19 cellular contexts compared by ENCODE assay signal in genomic region chr16:11562941-11563340, GRCh38. TPM values are rescaled to one million over a fixed set of nuclear protein-coding genes. Genes with fewer than 3 reads are reported as not detected.
DNase-seq lines count a peak whose midpoint lies in the region; ATAC-seq and TF ChIP-seq lines count a peak whose summit lies in the region.
"Had no signal": no experiment of that assay in that cellular context is flagged by ENCODE, and none has a peak within 500 bp of the region (broad histone marks: within the 10 kb centered on the region; RNA-seq: fewer than 3 reads in every experiment).

No MANE protein-coding gene starts in this region.

- H3K27me3 ChIP-seq in right lobe of liver = no peaks in the 10 kb centered on the region
- H3K27me3 ChIP-seq in tibial nerve = no peaks in the 10 kb centered on the region
- H3K27me3 ChIP-seq: brain microvascular endothelial cell, dorsolateral prefrontal cortex, ovary had no signal

- intact Hi-C loops in activated T-helper 2 cell treated with anti-CD3 and anti-CD28 coated beads, Interferon-gamma antibody, Interleukin-2, Interleukin-4, amounts not matched to agents 10 μg/mL and 5 μg/mL and 100 μg/mL, durations not matched to agents 14 hours and 24 hours and 36 hours (cut with micrococcal nuclease) = loop anchor here (5.0 kb wide), 1 partner anchor 49 kb away; no protein-coding TSS in a partner anchor
- intact Hi-C loops in right lobe of liver (cut with DNase I) = no loop called here

- no peak for TF ChIP-seq POLR2A in right lobe of liver (IDR thresholded peaks at IDR 0.05)
- no peak for TF ChIP-seq POLR2A in tibial nerve (IDR thresholded peaks at IDR 0.05)

- H3K27ac Mint-ChIP-seq in activated T-cell treated with anti-CD3 and anti-CD28 coated beads, Interleukin-2, amount 50 U/mL, for 72 hours = no peak overlapping the region
- H3K27ac Mint-ChIP-seq in activated T-helper 2 cell treated with anti-CD3 and anti-CD28 coated beads, Interferon-gamma antibody, Interleukin-2, Interleukin-4, amounts not matched to agents 10 μg/mL and 5 μg/mL and 100 μg/mL, durations not matched to agents 14 hours and 24 hours and 36 hours = peak overlapping the region; percentile 78

- no peak for ATAC-seq in activated T-cell treated with anti-CD3 and anti-CD28 coated beads, Interleukin-2, amount 50 U/mL, for 72 hours (replicated peaks in 1 of 2)
- ATAC-seq in right lobe of liver = no peak
- ATAC-seq in GM19395 (IDR thresholded peaks at IDR 0.05; ENCODE audit: unreplicated experiment) = no peak
- no peak for ATAC-seq in HG02588 (IDR thresholded peaks at IDR 0.05; ENCODE audit: unreplicated experiment)
- ATAC-seq: A549 had no signal

- H3K36me3 Mint-ChIP-seq in activated T-cell treated with anti-CD3 and anti-CD28 coated beads, Interleukin-2, amount 50 U/mL, for 72 hours (ENCODE audit: insufficient read depth in 2 of 2) = peaks cover 6 to 14% of the 10 kb centered on the region in 2 donors
- H3K36me3 Mint-ChIP-seq in activated T-helper 2 cell treated with anti-CD3 and anti-CD28 coated beads, Interferon-gamma antibody, Interleukin-2, Interleukin-4, amounts not matched to agents 10 μg/mL and 5 μg/mL and 100 μg/mL, durations not matched to agents 14 hours and 24 hours and 36 hours (ENCODE audit: low read depth) = peaks cover 43% of the 10 kb centered on the region

- H3K27me3 Mint-ChIP-seq in activated T-cell treated with anti-CD3 and anti-CD28 coated beads, Interleukin-2, amount 50 U/mL, for 72 hours (ENCODE audit: low read depth) = no peaks in the 10 kb centered on the region
- no peaks in the 10 kb centered on the region for H3K27me3 Mint-ChIP-seq in activated T-helper 2 cell treated with anti-CD3 and anti-CD28 coated beads, Interferon-gamma antibody, Interleukin-2, Interleukin-4, amounts not matched to agents 10 μg/mL and 5 μg/mL and 100 μg/mL, durations not matched to agents 14 hours and 24 hours and 36 hours (ENCODE audit: low read depth)
- H3K27me3 Mint-ChIP-seq: IgD-negative memory B cell had no signal

- H3K4me1 ChIP-seq in right lobe of liver (peaks cover 0 to 28% (median 12%) of the 10 kb centered on the region in 4 donors), tibial nerve (peaks cover 0 to 75% (median 33%) of the 10 kb centered on the region in 4 donors)

- no peaks in the 10 kb centered on the region for H3K9me3 Mint-ChIP-seq in activated T-cell treated with anti-CD3 and anti-CD28 coated beads, Interleukin-2, amount 50 U/mL, for 72 hours
- no peaks in the 10 kb centered on the region for H3K9me3 Mint-ChIP-seq in activated T-helper 2 cell treated with anti-CD3 and anti-CD28 coated beads, Interferon-gamma antibody, Interleukin-2, Interleukin-4, amounts not matched to agents 10 μg/mL and 5 μg/mL and 100 μg/mL, durations not matched to agents 14 hours and 24 hours and 36 hours
- H3K9me3 Mint-ChIP-seq: IgD-negative memory B cell had no signal

- peak overlapping the region in 2 of 3 donors; percentile 13 to 78 for H3K27ac ChIP-seq in right lobe of liver
- peak overlapping the region; percentile 13 to 90 (median 76) for H3K27ac ChIP-seq in tibial nerve
- H3K27ac ChIP-seq: brain microvascular endothelial cell, ovary, SK-N-MC had no signal

- no peaks in the 10 kb centered on the region for H3K9me3 ChIP-seq in right lobe of liver
- no peaks in the 10 kb centered on the region for H3K9me3 ChIP-seq in tibial nerve
- H3K9me3 ChIP-seq: ovary had no signal

- peak overlapping the region in 1 of 2 donors; percentile 50 for H3K4me3 Mint-ChIP-seq in activated T-cell treated with anti-CD3 and anti-CD28 coated beads, Interleukin-2, amount 50 U/mL, for 72 hours
- no peak overlapping the region for H3K4me3 Mint-ChIP-seq in activated T-helper 2 cell treated with anti-CD3 and anti-CD28 coated beads, Interferon-gamma antibody, Interleukin-2, Interleukin-4, amounts not matched to agents 10 μg/mL and 5 μg/mL and 100 μg/mL, durations not matched to agents 14 hours and 24 hours and 36 hours (ENCODE audit: low read depth)

- TF ChIP-seq EP300 in tibial nerve (IDR thresholded peaks at IDR 0.05) = no peak

- H3K36me3 ChIP-seq in right lobe of liver (peaks cover 0 to 2% (median 0%) of the 10 kb centered on the region in 4 donors), tibial nerve (peaks cover 0 to 13% (median 0%) of the 10 kb centered on the region in 3 donors)
- H3K36me3 ChIP-seq: brain microvascular endothelial cell, ovary had no signal

- WGBS in right lobe of liver (ENCODE audit: insufficient coverage, low coverage, low lambda C conversion rate, missing lambda C conversion rate) = 70% methylated on average over 6 of the region's 10 CpGs
- 89 to 90% methylated on average over 10 of the region's 10 CpGs for WGBS in tibial nerve, 2 donors

- H3K4me3 ChIP-seq in right lobe of liver (no peak overlapping the region), tibial nerve (no peak overlapping the region)
- H3K4me3 ChIP-seq: A549, dorsolateral prefrontal cortex, ovary, SK-N-MC had no signal

- peaks cover 75% of the 10 kb centered on the region for H3K4me1 Mint-ChIP-seq in activated T-cell treated with anti-CD3 and anti-CD28 coated beads, Interleukin-2, amount 50 U/mL, for 72 hours (ENCODE audit: low read depth)
- H3K4me1 Mint-ChIP-seq in activated T-helper 2 cell treated with anti-CD3 and anti-CD28 coated beads, Interferon-gamma antibody, Interleukin-2, Interleukin-4, amounts not matched to agents 10 μg/mL and 5 μg/mL and 100 μg/mL, durations not matched to agents 14 hours and 24 hours and 36 hours (ENCODE audit: low read depth) = peaks cover 44% of the 10 kb centered on the region

- no peak for TF ChIP-seq CTCF in right lobe of liver (IDR thresholded peaks at IDR 0.05)
- no peak for TF ChIP-seq CTCF in tibial nerve (IDR thresholded peaks at IDR 0.05)

- peak; percentile 17 for DNase-seq in activated T-cell treated with anti-CD3 and anti-CD28 coated beads, Interleukin-2, amount 50 U/mL, for 1 hour
- no peak for DNase-seq in activated T-cell treated with anti-CD3 and anti-CD28 coated beads, Interleukin-2, amount 50 U/mL, for 72 hours
- DNase-seq in activated T-helper 2 cell treated with anti-CD3 and anti-CD28 coated beads, Interferon-gamma antibody, Interleukin-2, Interleukin-4, amounts not matched to agents 10 μg/mL and 5 μg/mL and 100 μg/mL, durations not matched to agents 14 hours and 24 hours and 36 hours (ENCODE audit: low spot score) = no peak
- DNase-seq in right lobe of liver (no peak), tibial nerve (ENCODE audit: low spot score in 2 of 2) (no peak), middle frontal gyrus (ENCODE audit: extremely low spot score, low spot score) (no peak)
- DNase-seq: activated effector memory CD4-positive, alpha-beta T cell treated with Interleukin-2 at 50 U/mL for 16 hours; brain microvascular endothelial cell; dorsolateral prefrontal cortex; EL; NCI-H2081; NCI-H526 treated with DMSO at 0.1 percent for 48 hours; OCI-M1; ovary had no signal

RNA-seq across cellular contexts. Expression of gene LITAF, which starts 23.8 kb away (rescaled TPM):
- 100 to 1,000 TPM; 110 to 137 TPM for total RNA-seq in activated T-cell treated with anti-CD3 and anti-CD28 coated beads, Interleukin-2, amount 50 U/mL, for 72 hours
- 121 and 135 TPM in 2 replicates for total RNA-seq in activated T-helper 2 cell treated with anti-CD3 and anti-CD28 coated beads, Interferon-gamma antibody, Interleukin-2, Interleukin-4, amounts not matched to agents 10 μg/mL and 5 μg/mL and 100 μg/mL, durations not matched to agents 14 hours and 24 hours and 36 hours
- total RNA-seq in right lobe of liver (100 to 1,000 TPM in 1 of 6 experiments, 10 to 100 TPM in 5; 43.7 to 148 (median 59.1) TPM), tibial nerve (10 to 100 TPM; 54.8 to 73.0 (median 65.3) TPM)
